Comparison of ENCODE assay signal across 8 cellular contexts in genomic region chr2:86442642-86443005, GRCh38. TPM values are rescaled to one million over a fixed set of nuclear protein-coding genes. Genes with fewer than 3 reads are reported as not detected.
DNase-seq lines count a peak whose midpoint lies in the region; ATAC-seq and TF ChIP-seq lines count a peak whose summit lies in the region.

No MANE protein-coding gene starts in this region.

- peaks cover 0 to 46% (median 8%) of the 10 kb centered on the region in 6 donors for H3K36me3 ChIP-seq in spleen

- no peak for TF ChIP-seq POLR2A in spleen (IDR thresholded peaks at IDR 0.05)

- intact Hi-C loops in spleen (cut with DNase I; ENCODE audit: low total_unique reads), result loop anchor here (10.0 kb wide), 1 partner anchor 122 kb away; the partner anchor contains the start of gene CHMP3

- peak; percentile 62 for ATAC-seq in HG02884 (IDR thresholded peaks at IDR 0.05; ENCODE audit: unreplicated experiment)

- H3K9me3 ChIP-seq in spleen, result peaks cover 8 to 29% (median 28%) of the 10 kb centered on the region in 8 donors

- peak overlapping the region; percentile 92 to 99 (median 97) for H3K27ac ChIP-seq in spleen

- H3K4me3 Mint-ChIP-seq in immature natural killer cell, result peak overlapping the region; percentile 92 to 95 (median 94)

- peaks cover 21 to 26% (median 25%) of the 10 kb centered on the region in 3 donors for H3K27me3 Mint-ChIP-seq in immature natural killer cell (ENCODE audit: low read depth in 3 of 3)

- peaks cover 55 to 60% of the 10 kb centered on the region in 2 donors for H3K4me1 Mint-ChIP-seq in immature natural killer cell

- WGBS in spleen, 5 donors, result 1 to 3% (median 2%) methylated on average over 5 of the region's 5 CpGs

- peaks cover 12 to 19% (median 13%) of the 10 kb centered on the region in 3 donors for H3K36me3 Mint-ChIP-seq in immature natural killer cell

- peaks cover 17 to 55% (median 46%) of the 10 kb centered on the region in 6 donors for H3K4me1 ChIP-seq in spleen

- no peaks in the 10 kb centered on the region for H3K27me3 ChIP-seq in spleen (replicated peaks in 1 of 7)

- peak; percentile 5 for DNase-seq in NCI-H1694 (lab: John Stamatoyannopoulos, UW)
- DNase-seq in NCI-H1694 treated with DMSO at 0.1 percent for 48 hours (lab: John Stamatoyannopoulos, UW), result no peak
- DNase-seq in NCI-H146 treated with DMSO at 0.1 percent for 48 hours (lab: John Stamatoyannopoulos, UW; ENCODE audit: unreplicated experiment), result peak; percentile 30
- peak; percentile 92 to 94 for DNase-seq in cardiac fibroblast (ENCODE audit: low read depth in 2 of 2)
- DNase-seq in immature natural killer cell, result peak; percentile 85 to 87 (median 86)
- peak; percentile 89 for DNase-seq in spleen

- no peak for TF ChIP-seq CTCF in WI38 (IDR thresholded peaks at IDR 0.05; ENCODE audit: low read depth, low read length)
- TF ChIP-seq CTCF in cardiac fibroblast (IDR thresholded peaks at IDR 0.05; ENCODE audit: low read depth, low read length), result no peak
- peak in 1 of 11 experiments; percentile 40 for TF ChIP-seq CTCF in spleen (IDR thresholded peaks at IDR 0.05 in 8 of 11, conservative IDR thresholded peaks at IDR 0.05 in 3 of 11)

- H3K4me3 ChIP-seq in WI38 (ENCODE audit: low read depth, low read length) (peak overlapping the region; percentile 84), cardiac fibroblast (replicated peaks in 1 of 2; ENCODE audit: low read depth in 2 of 2, low read length in 2 of 2) (peak overlapping the region; percentile 85 to 92), spleen (peak overlapping the region; percentile 51 to 92 (median 74))

- peak overlapping the region; percentile 97 to 99 (median 98) for H3K27ac Mint-ChIP-seq in immature natural killer cell

- peaks cover 12 to 27% (median 21%) of the 10 kb centered on the region in 6 donors for H3K9me3 Mint-ChIP-seq in immature natural killer cell

RNA-seq across cellular contexts. Expression of gene KDM3A, which starts 1.5 kb away (rescaled TPM):
- polyA plus RNA-seq in immature natural killer cell (10 to 100 TPM; 12.8 to 31.6 (median 13.0) TPM), spleen (10 to 100 TPM; 16.1 to 17.7 (median 16.8) TPM)
- total RNA-seq in spleen, result 10 to 100 TPM; 40.8 to 87.5 (median 51.0) TPM
